1 cellular context compared by ENCODE assay signal in genomic region chr11:79336740-79337517, GRCh38.
TF ChIP-seq lines count a peak whose summit lies in the region.

No MANE protein-coding gene starts in this region.

TF ChIP-seq in IMR-90, 13 proteins besides CTCF, POLR2A, EP300 and RAD21 (continued from another document):
- TF ChIP-seq ELK1 (IDR thresholded peaks at IDR 0.05; ENCODE audit: borderline replicate concordance, low read depth, low read length) (no peak), FOS (IDR thresholded peaks at IDR 0.05; ENCODE audit: low read depth, low read length) (no peak), USF2 (IDR thresholded peaks at IDR 0.05; ENCODE audit: low read depth, low read length) (no peak), CEBPB (IDR thresholded peaks at IDR 0.05; ENCODE audit: low read depth, low read length) (no peak), RFX5 (IDR thresholded peaks at IDR 0.05; ENCODE audit: low read depth, low read length) (no peak), NFE2L2 (IDR thresholded peaks at IDR 0.05; ENCODE audit: low read depth, low read length) (no peak), CHD1 (IDR thresholded peaks at IDR 0.05; ENCODE audit: low read depth, low read length) (no peak), MXI1 (IDR thresholded peaks at IDR 0.05; ENCODE audit: borderline replicate concordance, low read depth, low read length) (no peak), MAFK (IDR thresholded peaks at IDR 0.05; ENCODE audit: low read depth, low read length) (no peak), RCOR1 (IDR thresholded peaks at IDR 0.05; ENCODE audit: insufficient replicate concordance, low read length) (no peak), BHLHE40 (IDR thresholded peaks at IDR 0.05; ENCODE audit: low read depth, low read length) (no peak)
TF ChIP-seq in IMR-90: peak in this region for 0.
